7 cellular contexts compared by ENCODE assay signal in genomic region chr22:24133187-24133965, GRCh38. TPM values are rescaled to one million over a fixed set of nuclear protein-coding genes. Genes with fewer than 3 reads are reported as not detected.
DNase-seq lines count a peak whose midpoint lies in the region; ATAC-seq and TF ChIP-seq lines count a peak whose summit lies in the region.

No MANE protein-coding gene starts in this region.

- H3K4me1 ChIP-seq in heart right ventricle (peaks cover 0 to 24% (median 10%) of the 10 kb centered on the region in 9 donors), testis (peaks cover 11% of the 10 kb centered on the region)

- WGBS in heart right ventricle, 2 donors, result 80 to 86% methylated on average over 11 of the region's 11 CpGs
- 82 to 83% methylated on average over 10 to 11 of the region's 11 CpGs for WGBS in testis, 2 donors

- POLR2A ChIA-PET in activated CD8-positive, alpha-beta T cell treated with anti-CD3 and anti-CD28 coated beads, Interleukin-2, amount 10 ng/mL, durations not matched to agents 7 days and 5 days (lab: Charles Lee), result interaction anchor here (0.6 to 0.9 kb wide), 2 partner anchors 20 to 41 kb away, joined by 3 read pairs; no protein-coding TSS in a partner anchor

- no peaks in the 10 kb centered on the region for H3K9me3 ChIP-seq in heart right ventricle
- H3K9me3 ChIP-seq in testis, result no peaks in the 10 kb centered on the region

- H3K4me3 ChIP-seq in heart right ventricle (no peak overlapping the region), testis (no peak overlapping the region)

- H3K36me3 ChIP-seq in heart right ventricle (peaks cover 0 to 80% (median 8%) of the 10 kb centered on the region in 9 donors), testis (ENCODE audit: low read depth, missing control alignments) (no peaks in the 10 kb centered on the region)

- no peak overlapping the region for H3K4me3 Mint-ChIP-seq in activated CD8-positive, alpha-beta T cell treated with anti-CD3 and anti-CD28 coated beads, Interleukin-2, amount 10 ng/mL, durations not matched to agents 7 days and 5 days

- peak overlapping the region in 1 of 10 donors; percentile 10 for H3K27ac ChIP-seq in heart right ventricle
- no peak overlapping the region for H3K27ac ChIP-seq in testis

- peak; percentile 24 for DNase-seq in HT1080 (ENCODE audit: low read depth)
- peak; percentile 57 for DNase-seq in activated CD8-positive, alpha-beta T cell treated with anti-CD3 and anti-CD28 coated beads, Interleukin-2, amount 10 ng/mL, durations not matched to agents 7 days and 5 days
- DNase-seq in heart right ventricle, result no peak
- peak; percentile 22 for DNase-seq in testis
- no peak for DNase-seq in occipital lobe (lab: John Stamatoyannopoulos, UW)
- DNase-seq in NCI-H748 treated with DMSO at 0.1 percent for 48 hours (lab: John Stamatoyannopoulos, UW), result no peak

- H3K27me3 Mint-ChIP-seq in activated CD8-positive, alpha-beta T cell treated with anti-CD3 and anti-CD28 coated beads, Interleukin-2, amount 10 ng/mL, durations not matched to agents 7 days and 5 days (ENCODE audit: low read depth), result no peaks in the 10 kb centered on the region

- peaks cover 40% of the 10 kb centered on the region for H3K36me3 Mint-ChIP-seq in activated CD8-positive, alpha-beta T cell treated with anti-CD3 and anti-CD28 coated beads, Interleukin-2, amount 10 ng/mL, durations not matched to agents 7 days and 5 days (ENCODE audit: low read depth)

- H3K9me3 Mint-ChIP-seq in activated CD8-positive, alpha-beta T cell treated with anti-CD3 and anti-CD28 coated beads, Interleukin-2, amount 10 ng/mL, durations not matched to agents 7 days and 5 days (ENCODE audit: insufficient read depth), result no peaks in the 10 kb centered on the region

- no peaks in the 10 kb centered on the region for H3K27me3 ChIP-seq in heart right ventricle
- H3K27me3 ChIP-seq in testis, result no peaks in the 10 kb centered on the region

- intact Hi-C loops in heart right ventricle (cut with DNase I), result no loop called here
- intact Hi-C loops in testis (cut with DNase I; ENCODE audit: low total_unique reads), result no loop called here

- peak; percentile 44 for ATAC-seq in activated CD8-positive, alpha-beta T cell treated with anti-CD3 and anti-CD28 coated beads, Interleukin-2, amount 10 ng/mL, durations not matched to agents 7 days and 5 days
- ATAC-seq in heart right ventricle (peak; percentile 29 to 60 (median 44)), HG03108 (IDR thresholded peaks at IDR 0.05; ENCODE audit: unreplicated experiment) (no peak)

- peaks cover 32% of the 10 kb centered on the region for H3K4me1 Mint-ChIP-seq in activated CD8-positive, alpha-beta T cell treated with anti-CD3 and anti-CD28 coated beads, Interleukin-2, amount 10 ng/mL, durations not matched to agents 7 days and 5 days (ENCODE audit: low read depth)

- H3K27ac Mint-ChIP-seq in activated CD8-positive, alpha-beta T cell treated with anti-CD3 and anti-CD28 coated beads, Interleukin-2, amount 10 ng/mL, durations not matched to agents 7 days and 5 days, result peak overlapping the region; percentile 71

- no peak for TF ChIP-seq POLR2A in testis (IDR thresholded peaks at IDR 0.05)

- TF ChIP-seq CTCF in heart right ventricle (IDR thresholded peaks at IDR 0.05), result peak in 7 of 9 donors; percentile 29 to 54 (median 40)
- no peak for TF ChIP-seq CTCF in testis (IDR thresholded peaks at IDR 0.05)

- CTCF ChIA-PET in activated CD8-positive, alpha-beta T cell treated with anti-CD3 and anti-CD28 coated beads, Interleukin-2, amount 10 ng/mL, durations not matched to agents 7 days and 5 days (lab: Charles Lee), result interaction anchor here (0.6 to 7.8 kb wide), 12 partner anchors 13 to 109 kb away, joined by 3 to 132 read pairs (median 4); no protein-coding TSS in a partner anchor

RNA-seq across cellular contexts. Expression of gene SUSD2, which starts 47.9 kb away (rescaled TPM):
- total RNA-seq in HT1080 (2014; rRNA removed; shearing (Covaris generic)), result 0.10 and 0.17 TPM in 2 replicates
- 0.03 TPM in 1 of 2 replicates, not detected in the other for polyA plus RNA-seq in HT1080 (2015; cell fraction: cytosol; rRNA removed)
- 0.03 and 0.20 TPM in 2 replicates for polyA plus RNA-seq in HT1080 (2015; cell fraction: nucleus; rRNA removed)
- total RNA-seq in activated CD8-positive, alpha-beta T cell treated with anti-CD3 and anti-CD28 coated beads, Interleukin-2, amount 10 ng/mL, durations not matched to agents 7 days and 5 days, result 1 to 10 TPM; 1.3 to 1.9 TPM
- total RNA-seq in heart right ventricle (1 to 10 TPM in 6 of 10 donors, under 1 TPM in 4; 0.57 to 6.7 (median 1.5) TPM), testis (10 to 100 TPM in 1 of 2 donors, 1 to 10 TPM in 1; 5.7 to 11.9 TPM), occipital lobe (not detected)
- polyA plus RNA-seq in heart right ventricle (1 to 10 TPM; 5.4 to 6.5 TPM), testis (ENCODE audit: insufficient read depth, low read depth, low replicate concordance) (5.3 TPM)

Comparison
In these comparisons a context has a peak if more than half of its experiments do, and no peak if none do; other contexts are left out.
1. DNase-seq: peak in HT1080 (single experiment), activated CD8-positive, alpha-beta T cell treated with anti-CD3 and anti-CD28 coated beads, Interleukin-2, amount 10 ng/mL, durations not matched to agents 7 days and 5 days (single experiment) and testis (single experiment); none in heart right ventricle (0 of 2), occipital lobe (single experiment) and NCI-H748 treated with DMSO at 0.1 percent for 48 hours (single experiment).
2. CTCF ChIP-seq: peak in heart right ventricle (7 of 9); none in testis (0 of 3).